1 cellular context compared by ENCODE assay signal in the genomic region with DNA sequence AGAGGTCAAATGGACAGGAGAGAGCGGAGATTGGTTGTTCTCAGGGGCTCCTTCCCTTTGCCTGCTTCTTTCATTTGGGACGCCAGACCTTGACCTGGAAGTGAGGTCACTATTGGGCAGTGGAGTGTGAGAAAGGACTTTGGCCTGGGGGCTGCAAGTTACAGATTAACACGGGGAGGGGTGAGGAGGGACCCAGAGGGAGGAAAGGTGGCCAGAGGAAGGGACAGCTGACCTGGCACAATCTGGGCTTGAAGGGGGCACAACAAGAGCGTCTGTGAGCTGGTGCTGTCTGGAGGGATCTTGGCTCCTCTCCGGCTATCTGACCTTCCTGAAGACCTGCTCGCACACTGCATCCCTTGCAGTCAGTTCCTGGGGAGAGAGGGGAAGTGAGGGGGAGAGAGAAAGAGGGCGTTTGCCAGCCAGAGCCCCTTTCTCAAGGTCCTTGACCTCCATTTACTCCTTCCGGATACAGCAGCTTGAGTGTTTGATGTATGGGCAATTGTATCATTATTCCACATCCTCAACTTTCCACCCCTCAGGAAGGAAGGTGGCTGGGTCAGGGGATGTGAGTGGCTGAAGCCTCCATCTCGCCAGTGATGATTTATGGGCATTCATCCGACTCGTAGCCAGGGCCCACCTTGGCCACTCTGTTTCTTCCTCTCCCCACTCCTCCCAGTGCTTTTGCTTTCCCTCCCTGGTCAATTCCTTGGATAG.
TF ChIP-seq lines count a peak whose summit lies in the region.

No MANE protein-coding gene starts in this region.

TF ChIP-seq in HepG2, 621 proteins besides CTCF, POLR2A, EP300 and RAD21 (continued from another document and continues in another):
- TF ChIP-seq PRDM15 (CRISPR knock-in tag; IDR thresholded peaks at IDR 0.05) (no peak), NFE2L1 (CRISPR knock-in tag; IDR thresholded peaks at IDR 0.05; ENCODE audit: borderline replicate concordance) (no peak), PRDM10 (CRISPR knock-in tag; IDR thresholded peaks at IDR 0.05; ENCODE audit: low read depth) (0 out of 2 replicates have a peak, but pooled peaks have one; percentile 49), MXD4 (CRISPR knock-in tag; IDR thresholded peaks at IDR 0.05) (no peak), IRF9 (CRISPR knock-in tag; IDR thresholded peaks at IDR 0.05; ENCODE audit: borderline replicate concordance) (no peak), KLF6 (CRISPR knock-in tag; IDR thresholded peaks at IDR 0.05) (0 out of 2 replicates have a peak, but pooled peaks have one; percentile 35), ZSCAN9 (CRISPR knock-in tag; IDR thresholded peaks at IDR 0.05; ENCODE audit: borderline replicate concordance) (no peak), HIVEP1 (CRISPR knock-in tag; IDR thresholded peaks at IDR 0.05) (no peak; the same call in 1 of the 2 replicates), IKZF5 (CRISPR knock-in tag; IDR thresholded peaks at IDR 0.05) (peak; percentile 52; the same call in 1 of the 2 replicates), ZNF75D (CRISPR knock-in tag; IDR thresholded peaks at IDR 0.05; ENCODE audit: borderline replicate concordance) (no peak), TSC22D2 (CRISPR knock-in tag; IDR thresholded peaks at IDR 0.05; ENCODE audit: borderline replicate concordance) (no peak), NCOA1 (CRISPR knock-in tag; IDR thresholded peaks at IDR 0.05) (no peak), ZNF446 (CRISPR knock-in tag; IDR thresholded peaks at IDR 0.05) (no peak), TEF (CRISPR knock-in tag; IDR thresholded peaks at IDR 0.05) (no peak), ZNF83 (CRISPR knock-in tag; IDR thresholded peaks at IDR 0.05; ENCODE audit: borderline replicate concordance) (no peak), ZNF775 (CRISPR knock-in tag; IDR thresholded peaks at IDR 0.05; ENCODE audit: borderline replicate concordance) (no peak), ETV6 (CRISPR knock-in tag; conservative IDR thresholded peaks at IDR 0.05) (no peak), NPAS2 (CRISPR knock-in tag; IDR thresholded peaks at IDR 0.05; ENCODE audit: borderline replicate concordance) (no peak), CBX2 (IDR thresholded peaks at IDR 0.05; ENCODE audit: low read depth, low read length) (no peak), CBX2 (CRISPR knock-in tag; IDR thresholded peaks at IDR 0.05; ENCODE audit: low read depth) (no peak), SIX4 (CRISPR knock-in tag; IDR thresholded peaks at IDR 0.05) (0 out of 2 replicates have a peak, but pooled peaks have one; percentile 26), MIER2 (CRISPR knock-in tag; IDR thresholded peaks at IDR 0.05) (no peak), ZNF512 (CRISPR knock-in tag; IDR thresholded peaks at IDR 0.05) (no peak), ZFY (CRISPR knock-in tag; IDR thresholded peaks at IDR 0.05) (no peak), ZNF841 (CRISPR knock-in tag; IDR thresholded peaks at IDR 0.05; ENCODE audit: borderline replicate concordance) (no peak), ASH2L (IDR thresholded peaks at IDR 0.05; ENCODE audit: insufficient read length, low read depth, low read length) (peak; percentile 51), ZNF678 (CRISPR knock-in tag; IDR thresholded peaks at IDR 0.05) (no peak), ZSCAN30 (CRISPR knock-in tag; IDR thresholded peaks at IDR 0.05) (no peak), THYN1 (CRISPR knock-in tag; IDR thresholded peaks at IDR 0.05; ENCODE audit: borderline replicate concordance, low read depth) (no peak), GATAD2A (CRISPR knock-in tag; IDR thresholded peaks at IDR 0.05) (peak; percentile 86), RXRB (CRISPR knock-in tag; IDR thresholded peaks at IDR 0.05; ENCODE audit: borderline replicate concordance) (peak; percentile 98), MEF2D (CRISPR knock-in tag; IDR thresholded peaks at IDR 0.05) (peak; percentile 46; the same call in 1 of the 2 replicates), KMT2A (CRISPR knock-in tag; IDR thresholded peaks at IDR 0.05) (no peak), POLR2AphosphoS5 (IDR thresholded peaks at IDR 0.05; ENCODE audit: low read depth, low read length) (peak; percentile 80)
- TF ChIP-seq, protein P1, sequence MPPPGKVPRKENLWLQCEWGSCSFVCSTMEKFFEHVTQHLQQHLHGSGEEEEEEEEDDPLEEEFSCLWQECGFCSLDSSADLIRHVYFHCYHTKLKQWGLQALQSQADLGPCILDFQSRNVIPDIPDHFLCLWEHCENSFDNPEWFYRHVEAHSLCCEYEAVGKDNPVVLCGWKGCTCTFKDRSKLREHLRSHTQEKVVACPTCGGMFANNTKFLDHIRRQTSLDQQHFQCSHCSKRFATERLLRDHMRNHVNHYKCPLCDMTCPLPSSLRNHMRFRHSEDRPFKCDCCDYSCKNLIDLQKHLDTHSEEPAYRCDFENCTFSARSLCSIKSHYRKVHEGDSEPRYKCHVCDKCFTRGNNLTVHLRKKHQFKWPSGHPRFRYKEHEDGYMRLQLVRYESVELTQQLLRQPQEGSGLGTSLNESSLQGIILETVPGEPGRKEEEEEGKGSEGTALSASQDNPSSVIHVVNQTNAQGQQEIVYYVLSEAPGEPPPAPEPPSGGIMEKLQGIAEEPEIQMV (CRISPR knock-in tag; IDR thresholded peaks at IDR 0.05; ENCODE audit: low read depth), result no peak
- TF ChIP-seq, protein P2, sequence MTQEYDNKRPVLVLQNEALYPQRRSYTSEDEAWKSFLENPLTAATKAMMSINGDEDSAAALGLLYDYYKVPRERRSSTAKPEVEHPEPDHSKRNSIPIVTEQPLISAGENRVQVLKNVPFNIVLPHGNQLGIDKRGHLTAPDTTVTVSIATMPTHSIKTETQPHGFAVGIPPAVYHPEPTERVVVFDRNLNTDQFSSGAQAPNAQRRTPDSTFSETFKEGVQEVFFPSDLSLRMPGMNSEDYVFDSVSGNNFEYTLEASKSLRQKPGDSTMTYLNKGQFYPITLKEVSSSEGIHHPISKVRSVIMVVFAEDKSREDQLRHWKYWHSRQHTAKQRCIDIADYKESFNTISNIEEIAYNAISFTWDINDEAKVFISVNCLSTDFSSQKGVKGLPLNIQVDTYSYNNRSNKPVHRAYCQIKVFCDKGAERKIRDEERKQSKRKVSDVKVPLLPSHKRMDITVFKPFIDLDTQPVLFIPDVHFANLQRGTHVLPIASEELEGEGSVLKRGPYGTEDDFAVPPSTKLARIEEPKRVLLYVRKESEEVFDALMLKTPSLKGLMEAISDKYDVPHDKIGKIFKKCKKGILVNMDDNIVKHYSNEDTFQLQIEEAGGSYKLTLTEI (CRISPR knock-in tag; conservative IDR thresholded peaks at IDR 0.05), result no peak
- TF ChIP-seq, protein P3, sequence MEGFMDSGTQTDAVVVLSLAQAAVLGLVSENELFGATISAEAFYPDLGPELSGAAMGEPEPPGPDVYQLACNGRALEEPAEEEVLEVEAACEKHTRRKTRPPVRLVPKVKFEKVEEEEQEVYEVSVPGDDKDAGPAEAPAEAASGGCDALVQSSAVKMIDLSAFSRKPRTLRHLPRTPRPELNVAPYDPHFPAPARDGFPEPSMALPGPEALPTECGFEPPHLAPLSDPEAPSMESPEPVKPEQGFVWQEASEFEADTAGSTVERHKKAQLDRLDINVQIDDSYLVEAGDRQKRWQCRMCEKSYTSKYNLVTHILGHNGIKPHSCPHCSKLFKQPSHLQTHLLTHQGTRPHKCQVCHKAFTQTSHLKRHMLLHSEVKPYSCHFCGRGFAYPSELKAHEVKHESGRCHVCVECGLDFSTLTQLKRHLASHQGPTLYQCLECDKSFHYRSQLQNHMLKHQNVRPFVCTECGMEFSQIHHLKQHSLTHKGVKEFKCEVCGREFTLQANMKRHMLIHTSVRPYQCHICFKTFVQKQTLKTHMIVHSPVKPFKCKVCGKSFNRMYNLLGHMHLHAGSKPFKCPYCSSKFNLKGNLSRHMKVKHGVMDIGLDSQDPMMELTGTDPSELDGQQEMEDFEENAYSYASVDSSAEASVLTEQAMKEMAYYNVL (CRISPR knock-in tag; IDR thresholded peaks at IDR 0.05; ENCODE audit: borderline replicate concordance), result 0 out of 2 replicates have a peak, but pooled peaks have one; percentile 34
- TF ChIP-seq, protein P4, sequence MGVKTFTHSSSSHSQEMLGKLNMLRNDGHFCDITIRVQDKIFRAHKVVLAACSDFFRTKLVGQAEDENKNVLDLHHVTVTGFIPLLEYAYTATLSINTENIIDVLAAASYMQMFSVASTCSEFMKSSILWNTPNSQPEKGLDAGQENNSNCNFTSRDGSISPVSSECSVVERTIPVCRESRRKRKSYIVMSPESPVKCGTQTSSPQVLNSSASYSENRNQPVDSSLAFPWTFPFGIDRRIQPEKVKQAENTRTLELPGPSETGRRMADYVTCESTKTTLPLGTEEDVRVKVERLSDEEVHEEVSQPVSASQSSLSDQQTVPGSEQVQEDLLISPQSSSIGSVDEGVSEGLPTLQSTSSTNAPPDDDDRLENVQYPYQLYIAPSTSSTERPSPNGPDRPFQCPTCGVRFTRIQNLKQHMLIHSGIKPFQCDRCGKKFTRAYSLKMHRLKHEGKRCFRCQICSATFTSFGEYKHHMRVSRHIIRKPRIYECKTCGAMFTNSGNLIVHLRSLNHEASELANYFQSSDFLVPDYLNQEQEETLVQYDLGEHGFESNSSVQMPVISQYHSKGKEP (CRISPR knock-in tag; IDR thresholded peaks at IDR 0.05), result no peak
